In the genomic region with DNA sequence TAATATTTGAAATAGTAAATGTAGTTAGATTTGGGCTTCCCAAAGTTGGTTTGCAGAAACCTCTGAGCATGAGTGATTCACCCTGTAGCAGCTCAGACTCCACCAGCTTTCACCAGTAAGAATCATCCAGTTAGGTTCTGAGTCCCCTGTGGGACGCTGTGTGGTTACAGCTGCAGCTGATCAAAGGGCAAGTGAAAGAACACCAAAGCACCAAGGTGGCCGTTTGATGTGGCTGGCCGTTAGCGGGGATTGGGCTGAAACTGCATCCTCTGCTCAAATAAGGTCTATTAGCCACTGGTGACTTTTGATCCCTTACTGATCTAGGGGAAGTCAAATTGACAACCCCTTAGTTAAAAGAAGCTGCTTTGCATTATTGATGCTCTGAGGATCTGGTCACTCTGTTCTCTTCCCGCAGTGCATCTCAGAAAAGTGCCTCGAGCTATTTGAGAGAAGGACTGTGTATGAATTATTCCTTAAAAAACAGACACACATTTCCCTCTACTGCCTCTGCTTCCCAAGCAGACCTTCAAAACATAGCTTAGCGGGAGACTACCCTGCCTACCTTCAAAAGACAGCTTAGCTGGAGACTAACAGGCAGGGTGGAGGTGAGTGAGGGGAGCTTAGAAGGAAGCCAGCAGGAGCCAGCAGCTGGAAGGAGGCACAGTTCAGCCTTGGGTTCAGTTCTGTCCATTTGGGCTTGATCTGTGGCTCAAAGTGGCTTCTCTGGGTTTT, we compare ENCODE assay signal across 8 cellular contexts. TPM values are rescaled to one million over a fixed set of nuclear protein-coding genes. Genes with fewer than 3 reads are reported as not detected.
DNase-seq lines count a peak whose midpoint lies in the region; ATAC-seq and TF ChIP-seq lines count a peak whose summit lies in the region.

No MANE protein-coding gene starts in this region.

- H3K9me2 ChIP-seq in MM.1S (replicated peaks; ENCODE audit: insufficient read depth, low read length) = no peaks in the 10 kb centered on the region

- H3K9me3 ChIP-seq in MM.1S (replicated peaks; ENCODE audit: insufficient read depth, low read length) (no peaks in the 10 kb centered on the region), body of pancreas (no peaks in the 10 kb centered on the region)

- H3K4me2 ChIP-seq in MM.1S (ENCODE audit: low read depth, low read length) = peak overlapping the region; percentile 53; the same call in 1 of the 2 replicates

- no peak overlapping the region for H3K9ac ChIP-seq in MM.1S (ENCODE audit: low read length)

- H3K4me3 ChIP-seq in MM.1S (ENCODE audit: low read length) (no peak overlapping the region), body of pancreas (no peak overlapping the region)

- no peak for TF ChIP-seq CTCF in MM.1S (IDR thresholded peaks at IDR 0.05; ENCODE audit: low read length)
- no peak for TF ChIP-seq CTCF in body of pancreas (IDR thresholded peaks at IDR 0.05)

- no peak overlapping the region for H3K27ac ChIP-seq in MM.1S (ENCODE audit: low read length)
- no peak overlapping the region for H3K27ac ChIP-seq in body of pancreas

- H3K27me3 ChIP-seq in MM.1S (replicated peaks; ENCODE audit: insufficient read depth, low read length) = no peaks in the 10 kb centered on the region
- peaks cover 0 to 11% of the 10 kb centered on the region in 2 donors for H3K27me3 ChIP-seq in body of pancreas

- H3K4me1 ChIP-seq in MM.1S (ENCODE audit: low read length) = peaks cover 15% of the 10 kb centered on the region
- H3K4me1 ChIP-seq in body of pancreas = peaks cover 6% of the 10 kb centered on the region

- ATAC-seq in GM21576 (IDR thresholded peaks at IDR 0.05; ENCODE audit: unreplicated experiment) = peak; percentile 90
- no peak for ATAC-seq in body of pancreas

- no peaks in the 10 kb centered on the region for H3K79me2 ChIP-seq in MM.1S (ENCODE audit: low read length)

- 57 to 70% methylated on average over 7 of the region's 7 CpGs for WGBS in body of pancreas, 2 donors

- DNase-seq in COLO668 (lab: John Stamatoyannopoulos, UW; ENCODE audit: unreplicated experiment) (peak; percentile 37), MM.1S (peak; percentile 90), SKM-1 (lab: John Stamatoyannopoulos, UW; ENCODE audit: unreplicated experiment) (no peak), body of pancreas (no peak), RPMI8226 (no peak)
- peak; percentile 82 for DNase-seq in activated effector memory CD4-positive, alpha-beta T cell treated with anti-CD3 and anti-CD28 coated beads, Interleukin-2, amount 50 U/mL, for 16 hours
- DNase-seq in stimulated activated CD4-positive, alpha-beta T cell treated with anti-CD3 and anti-CD28 coated beads, Interleukin-2, amount 100 ng/mL, for 4 hours (ENCODE audit: low read depth) = peak; percentile 23

- H3K36me3 ChIP-seq in MM.1S (replicated peaks; ENCODE audit: insufficient read depth, low read length) (no peaks in the 10 kb centered on the region), body of pancreas (replicated peaks in 1 of 2; ENCODE audit: insufficient read depth in 1 of 2, low read depth in 2 of 2) (no peaks in the 10 kb centered on the region)

- TF ChIP-seq POLR2A in body of pancreas (IDR thresholded peaks at IDR 0.05) = no peak

- H2AFZ ChIP-seq in MM.1S (ENCODE audit: low read length) = 0 out of 2 replicates have a peak overlapping the region, but pooled peaks have one; percentile 48

- peaks cover 6% of the 10 kb centered on the region; the same call in 1 of the 2 replicates for H3F3A ChIP-seq in MM.1S (ENCODE audit: insufficient read depth, low read length)

- intact Hi-C loops in body of pancreas (cut with DNase I) = no loop called here

- no peaks in the 10 kb centered on the region for H4K20me1 ChIP-seq in MM.1S (ENCODE audit: insufficient read depth, low read length)

RNA-seq across cellular contexts. Expression of gene ABHD12B, which starts 3.7 kb away (rescaled TPM):
- not detected for total RNA-seq in body of pancreas

RNA-seq across cellular contexts. Expression of gene NIN, which starts 44.6 kb away (rescaled TPM):
- total RNA-seq in body of pancreas = 10 to 100 TPM in 1 of 2 donors, 1 to 10 TPM in 1; 6.6 to 16.9 TPM

Comparison
In these comparisons a context has a peak if more than half of its experiments do, and no peak if none do; other contexts are left out.
1. DNase-seq: peak in COLO668 (single experiment), MM.1S (single experiment), activated effector memory CD4-positive, alpha-beta T cell treated with anti-CD3 and anti-CD28 coated beads, Interleukin-2, amount 50 U/mL, for 16 hours (single experiment) and stimulated activated CD4-positive, alpha-beta T cell treated with anti-CD3 and anti-CD28 coated beads, Interleukin-2, amount 100 ng/mL, for 4 hours (single experiment); none in SKM-1 (single experiment), body of pancreas (0 of 4) and RPMI8226 (single experiment).